In genomic region chr15:74610302-74610951, GRCh38 we compare ENCODE assay signal across 1 cellular context.
TF ChIP-seq lines count a peak whose summit lies in the region.

No MANE protein-coding gene starts in this region.

TF ChIP-seq in K562, 482 proteins besides CTCF, POLR2A, EP300 and RAD21 (continued from another document):
- 0 out of 2 replicates have a peak, but pooled peaks have one; percentile 37 for TF ChIP-seq ZNF76 (CRISPR knock-in tag; IDR thresholded peaks at IDR 0.05; ENCODE audit: borderline replicate concordance)
- no peak for TF ChIP-seq SRSF1 (IDR thresholded peaks at IDR 0.05; ENCODE audit: low read depth, low read length)
- peak; percentile 92 for TF ChIP-seq FOXM1 (IDR thresholded peaks at IDR 0.05; ENCODE audit: low read depth)
- TF ChIP-seq FOXM1 (CRISPR knock-in tag; IDR thresholded peaks at IDR 0.05; ENCODE audit: low read depth): no peak
- peak; percentile 94 for TF ChIP-seq TEAD4 (IDR thresholded peaks at IDR 0.05; ENCODE audit: low read length)
- no peak for TF ChIP-seq TEAD4 (CRISPR knock-in tag; IDR thresholded peaks at IDR 0.05; ENCODE audit: borderline replicate concordance)
- peak; percentile 73 for TF ChIP-seq MEIS2 (IDR thresholded peaks at IDR 0.05; ENCODE audit: partially characterized antibody)
- TF ChIP-seq, protein P1, sequence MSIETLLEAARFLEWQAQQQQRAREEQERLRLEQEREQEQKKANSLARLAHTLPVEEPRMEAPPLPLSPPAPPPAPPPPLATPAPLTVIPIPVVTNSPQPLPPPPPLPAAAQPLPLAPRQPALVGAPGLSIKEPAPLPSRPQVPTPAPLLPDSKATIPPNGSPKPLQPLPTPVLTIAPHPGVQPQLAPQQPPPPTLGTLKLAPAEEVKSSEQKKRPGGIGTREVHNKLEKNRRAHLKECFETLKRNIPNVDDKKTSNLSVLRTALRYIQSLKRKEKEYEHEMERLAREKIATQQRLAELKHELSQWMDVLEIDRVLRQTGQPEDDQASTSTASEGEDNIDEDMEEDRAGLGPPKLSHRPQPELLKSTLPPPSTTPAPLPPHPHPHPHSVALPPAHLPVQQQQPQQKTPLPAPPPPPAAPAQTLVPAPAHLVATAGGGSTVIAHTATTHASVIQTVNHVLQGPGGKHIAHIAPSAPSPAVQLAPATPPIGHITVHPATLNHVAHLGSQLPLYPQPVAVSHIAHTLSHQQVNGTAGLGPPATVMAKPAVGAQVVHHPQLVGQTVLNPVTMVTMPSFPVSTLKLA (conservative IDR thresholded peaks at IDR 0.05): peak in 1 of 2 experiments; percentile 84; a peak in 2 of 4 replicates
- TF ChIP-seq SRF (CRISPR knock-in tag; IDR thresholded peaks at IDR 0.05): no peak
- TF ChIP-seq CEBPG (CRISPR knock-in tag; IDR thresholded peaks at IDR 0.05): no peak
- TF ChIP-seq CEBPG (tag; conservative IDR thresholded peaks at IDR 0.05 in 1 of 2, IDR thresholded peaks at IDR 0.05 in 1 of 2): 0 out of 4 replicates have a peak, but pooled peaks of 1 of the 2 experiments have one; percentile 37
- TF ChIP-seq YBX1 (IDR thresholded peaks at IDR 0.05): no peak
- TF ChIP-seq, protein P2, sequence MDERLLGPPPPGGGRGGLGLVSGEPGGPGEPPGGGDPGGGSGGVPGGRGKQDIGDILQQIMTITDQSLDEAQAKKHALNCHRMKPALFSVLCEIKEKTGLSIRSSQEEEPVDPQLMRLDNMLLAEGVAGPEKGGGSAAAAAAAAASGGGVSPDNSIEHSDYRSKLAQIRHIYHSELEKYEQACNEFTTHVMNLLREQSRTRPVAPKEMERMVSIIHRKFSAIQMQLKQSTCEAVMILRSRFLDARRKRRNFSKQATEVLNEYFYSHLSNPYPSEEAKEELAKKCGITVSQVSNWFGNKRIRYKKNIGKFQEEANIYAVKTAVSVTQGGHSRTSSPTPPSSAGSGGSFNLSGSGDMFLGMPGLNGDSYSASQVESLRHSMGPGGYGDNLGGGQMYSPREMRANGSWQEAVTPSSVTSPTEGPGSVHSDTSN (CRISPR knock-in tag; IDR thresholded peaks at IDR 0.05; ENCODE audit: low read depth): no peak
- TF ChIP-seq, protein P2 (tag; conservative IDR thresholded peaks at IDR 0.05; ENCODE audit: low read depth): peak; percentile 37; the same call in 1 of the 2 replicates
- TF ChIP-seq GABPB2 (CRISPR knock-in tag; conservative IDR thresholded peaks at IDR 0.05): no peak
- TF ChIP-seq, protein P3, sequence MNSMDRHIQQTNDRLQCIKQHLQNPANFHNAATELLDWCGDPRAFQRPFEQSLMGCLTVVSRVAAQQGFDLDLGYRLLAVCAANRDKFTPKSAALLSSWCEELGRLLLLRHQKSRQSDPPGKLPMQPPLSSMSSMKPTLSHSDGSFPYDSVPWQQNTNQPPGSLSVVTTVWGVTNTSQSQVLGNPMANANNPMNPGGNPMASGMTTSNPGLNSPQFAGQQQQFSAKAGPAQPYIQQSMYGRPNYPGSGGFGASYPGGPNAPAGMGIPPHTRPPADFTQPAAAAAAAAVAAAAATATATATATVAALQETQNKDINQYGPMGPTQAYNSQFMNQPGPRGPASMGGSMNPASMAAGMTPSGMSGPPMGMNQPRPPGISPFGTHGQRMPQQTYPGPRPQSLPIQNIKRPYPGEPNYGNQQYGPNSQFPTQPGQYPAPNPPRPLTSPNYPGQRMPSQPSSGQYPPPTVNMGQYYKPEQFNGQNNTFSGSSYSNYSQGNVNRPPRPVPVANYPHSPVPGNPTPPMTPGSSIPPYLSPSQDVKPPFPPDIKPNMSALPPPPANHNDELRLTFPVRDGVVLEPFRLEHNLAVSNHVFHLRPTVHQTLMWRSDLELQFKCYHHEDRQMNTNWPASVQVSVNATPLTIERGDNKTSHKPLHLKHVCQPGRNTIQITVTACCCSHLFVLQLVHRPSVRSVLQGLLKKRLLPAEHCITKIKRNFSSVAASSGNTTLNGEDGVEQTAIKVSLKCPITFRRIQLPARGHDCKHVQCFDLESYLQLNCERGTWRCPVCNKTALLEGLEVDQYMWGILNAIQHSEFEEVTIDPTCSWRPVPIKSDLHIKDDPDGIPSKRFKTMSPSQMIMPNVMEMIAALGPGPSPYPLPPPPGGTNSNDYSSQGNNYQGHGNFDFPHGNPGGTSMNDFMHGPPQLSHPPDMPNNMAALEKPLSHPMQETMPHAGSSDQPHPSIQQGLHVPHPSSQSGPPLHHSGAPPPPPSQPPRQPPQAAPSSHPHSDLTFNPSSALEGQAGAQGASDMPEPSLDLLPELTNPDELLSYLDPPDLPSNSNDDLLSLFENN (IDR thresholded peaks at IDR 0.05; ENCODE audit: low read depth in 2 of 2, low read length in 2 of 2): peak in 1 of 2 experiments; percentile 89; a peak in 2 of 4 replicates
- TF ChIP-seq LEF1 (IDR thresholded peaks at IDR 0.05): peak; percentile 51; the same call in 1 of the 2 replicates
- TF ChIP-seq SIN3A (IDR thresholded peaks at IDR 0.05; ENCODE audit: borderline replicate concordance in 2 of 2, control insufficient read depth in 1 of 2, low read depth in 2 of 2, low read length in 2 of 2): peak; percentile 90 to 96
- no peak for TF ChIP-seq ZNF121 (CRISPR knock-in tag; conservative IDR thresholded peaks at IDR 0.05)
- TF ChIP-seq, protein P4, sequence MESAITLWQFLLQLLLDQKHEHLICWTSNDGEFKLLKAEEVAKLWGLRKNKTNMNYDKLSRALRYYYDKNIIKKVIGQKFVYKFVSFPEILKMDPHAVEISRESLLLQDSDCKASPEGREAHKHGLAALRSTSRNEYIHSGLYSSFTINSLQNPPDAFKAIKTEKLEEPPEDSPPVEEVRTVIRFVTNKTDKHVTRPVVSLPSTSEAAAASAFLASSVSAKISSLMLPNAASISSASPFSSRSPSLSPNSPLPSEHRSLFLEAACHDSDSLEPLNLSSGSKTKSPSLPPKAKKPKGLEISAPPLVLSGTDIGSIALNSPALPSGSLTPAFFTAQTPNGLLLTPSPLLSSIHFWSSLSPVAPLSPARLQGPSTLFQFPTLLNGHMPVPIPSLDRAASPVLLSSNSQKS (CRISPR knock-in tag; IDR thresholded peaks at IDR 0.05): no peak
- TF ChIP-seq BRCA1 (IDR thresholded peaks at IDR 0.05): no peak
- TF ChIP-seq BRCA1 (CRISPR knock-in tag; IDR thresholded peaks at IDR 0.05): no peak
- TF ChIP-seq L3MBTL2 (IDR thresholded peaks at IDR 0.05): peak; percentile 28; the same call in 1 of the 2 replicates
- TF ChIP-seq KDM1A (IDR thresholded peaks at IDR 0.05): peak; percentile 79 to 82
- TF ChIP-seq MEF2D (tag; conservative IDR thresholded peaks at IDR 0.05; ENCODE audit: low read depth): peak; percentile 51; the same call in 1 of the 2 replicates
- TF ChIP-seq EGR1 (conservative IDR thresholded peaks at IDR 0.05): peak; percentile 61
- peak; percentile 77 for TF ChIP-seq STAT5A (IDR thresholded peaks at IDR 0.05; ENCODE audit: borderline replicate concordance, low read length)
- peak in 1 of 2 experiments; percentile 46; a peak in 1 of 3 replicates for TF ChIP-seq CBX3 (IDR thresholded peaks at IDR 0.05; ENCODE audit: borderline replicate concordance in 1 of 2, low read length in 2 of 2)
- TF ChIP-seq ZC3H8 (IDR thresholded peaks at IDR 0.05): no peak
- TF ChIP-seq ZHX1 (conservative IDR thresholded peaks at IDR 0.05; ENCODE audit: low read length): no peak
- TF ChIP-seq NUFIP1 (IDR thresholded peaks at IDR 0.05; ENCODE audit: partially characterized antibody): no peak
- no peak for TF ChIP-seq ZNF174 (CRISPR knock-in tag; IDR thresholded peaks at IDR 0.05)
- peak; percentile 87 for TF ChIP-seq SMARCA4 (IDR thresholded peaks at IDR 0.05)
- 0 out of 2 replicates have a peak, but pooled peaks have one; percentile 43 for TF ChIP-seq ELF4 (CRISPR knock-in tag; IDR thresholded peaks at IDR 0.05)
